In the genomic region with DNA sequence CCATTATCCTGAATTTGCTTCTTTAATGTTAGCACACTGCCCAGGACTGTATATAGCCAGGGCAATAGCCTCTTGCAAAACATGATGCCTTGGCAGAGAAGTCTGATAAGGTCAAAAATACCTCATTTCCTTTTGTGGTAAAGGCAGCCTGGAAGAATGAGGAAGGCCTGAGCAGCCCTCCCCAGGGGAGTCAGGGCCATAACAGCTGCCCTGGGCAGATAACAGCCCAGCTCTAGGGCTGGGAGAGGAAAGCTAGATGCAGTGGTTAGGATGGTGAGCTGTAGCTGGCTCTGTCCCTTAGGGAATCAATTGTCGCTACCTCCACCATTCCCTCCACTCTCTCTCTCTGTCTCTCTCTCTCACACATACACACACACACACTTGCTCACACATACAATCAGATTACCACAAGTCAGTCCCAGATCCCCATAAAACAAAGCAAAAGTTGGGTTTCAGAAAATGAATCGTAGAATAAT, we compare ENCODE assay signal across 1 cellular context.
A peak's percentile ranks its signal among the peaks of the same experiment; 100 is the strongest.
TF ChIP-seq lines count a peak whose summit lies in the region.

No MANE protein-coding gene starts in this region.

TF ChIP-seq in K562, 482 proteins besides CTCF, POLR2A, EP300 and RAD21 (continued from another document and continues in another):
- TF ChIP-seq, protein P1, sequence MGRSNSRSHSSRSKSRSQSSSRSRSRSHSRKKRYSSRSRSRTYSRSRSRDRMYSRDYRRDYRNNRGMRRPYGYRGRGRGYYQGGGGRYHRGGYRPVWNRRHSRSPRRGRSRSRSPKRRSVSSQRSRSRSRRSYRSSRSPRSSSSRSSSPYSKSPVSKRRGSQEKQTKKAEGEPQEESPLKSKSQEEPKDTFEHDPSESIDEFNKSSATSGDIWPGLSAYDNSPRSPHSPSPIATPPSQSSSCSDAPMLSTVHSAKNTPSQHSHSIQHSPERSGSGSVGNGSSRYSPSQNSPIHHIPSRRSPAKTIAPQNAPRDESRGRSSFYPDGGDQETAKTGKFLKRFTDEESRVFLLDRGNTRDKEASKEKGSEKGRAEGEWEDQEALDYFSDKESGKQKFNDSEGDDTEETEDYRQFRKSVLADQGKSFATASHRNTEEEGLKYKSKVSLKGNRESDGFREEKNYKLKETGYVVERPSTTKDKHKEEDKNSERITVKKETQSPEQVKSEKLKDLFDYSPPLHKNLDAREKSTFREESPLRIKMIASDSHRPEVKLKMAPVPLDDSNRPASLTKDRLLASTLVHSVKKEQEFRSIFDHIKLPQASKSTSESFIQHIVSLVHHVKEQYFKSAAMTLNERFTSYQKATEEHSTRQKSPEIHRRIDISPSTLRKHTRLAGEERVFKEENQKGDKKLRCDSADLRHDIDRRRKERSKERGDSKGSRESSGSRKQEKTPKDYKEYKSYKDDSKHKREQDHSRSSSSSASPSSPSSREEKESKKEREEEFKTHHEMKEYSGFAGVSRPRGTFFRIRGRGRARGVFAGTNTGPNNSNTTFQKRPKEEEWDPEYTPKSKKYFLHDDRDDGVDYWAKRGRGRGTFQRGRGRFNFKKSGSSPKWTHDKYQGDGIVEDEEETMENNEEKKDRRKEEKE (IDR thresholded peaks at IDR 0.05; ENCODE audit: borderline replicate concordance in 1 of 2, control insufficient read depth in 1 of 2, low read depth in 2 of 2, low read length in 1 of 2) = 0 out of 4 replicates have a peak, but pooled peaks of 1 of the 2 experiments have one; percentile 66
- no peak for TF ChIP-seq ZFX (CRISPR knock-in tag; IDR thresholded peaks at IDR 0.05)
- TF ChIP-seq ZNF76 (CRISPR knock-in tag; IDR thresholded peaks at IDR 0.05; ENCODE audit: borderline replicate concordance) = no peak
- peak; percentile 69 for TF ChIP-seq MTA3 (IDR thresholded peaks at IDR 0.05; ENCODE audit: borderline replicate concordance)
- TF ChIP-seq, protein P2, sequence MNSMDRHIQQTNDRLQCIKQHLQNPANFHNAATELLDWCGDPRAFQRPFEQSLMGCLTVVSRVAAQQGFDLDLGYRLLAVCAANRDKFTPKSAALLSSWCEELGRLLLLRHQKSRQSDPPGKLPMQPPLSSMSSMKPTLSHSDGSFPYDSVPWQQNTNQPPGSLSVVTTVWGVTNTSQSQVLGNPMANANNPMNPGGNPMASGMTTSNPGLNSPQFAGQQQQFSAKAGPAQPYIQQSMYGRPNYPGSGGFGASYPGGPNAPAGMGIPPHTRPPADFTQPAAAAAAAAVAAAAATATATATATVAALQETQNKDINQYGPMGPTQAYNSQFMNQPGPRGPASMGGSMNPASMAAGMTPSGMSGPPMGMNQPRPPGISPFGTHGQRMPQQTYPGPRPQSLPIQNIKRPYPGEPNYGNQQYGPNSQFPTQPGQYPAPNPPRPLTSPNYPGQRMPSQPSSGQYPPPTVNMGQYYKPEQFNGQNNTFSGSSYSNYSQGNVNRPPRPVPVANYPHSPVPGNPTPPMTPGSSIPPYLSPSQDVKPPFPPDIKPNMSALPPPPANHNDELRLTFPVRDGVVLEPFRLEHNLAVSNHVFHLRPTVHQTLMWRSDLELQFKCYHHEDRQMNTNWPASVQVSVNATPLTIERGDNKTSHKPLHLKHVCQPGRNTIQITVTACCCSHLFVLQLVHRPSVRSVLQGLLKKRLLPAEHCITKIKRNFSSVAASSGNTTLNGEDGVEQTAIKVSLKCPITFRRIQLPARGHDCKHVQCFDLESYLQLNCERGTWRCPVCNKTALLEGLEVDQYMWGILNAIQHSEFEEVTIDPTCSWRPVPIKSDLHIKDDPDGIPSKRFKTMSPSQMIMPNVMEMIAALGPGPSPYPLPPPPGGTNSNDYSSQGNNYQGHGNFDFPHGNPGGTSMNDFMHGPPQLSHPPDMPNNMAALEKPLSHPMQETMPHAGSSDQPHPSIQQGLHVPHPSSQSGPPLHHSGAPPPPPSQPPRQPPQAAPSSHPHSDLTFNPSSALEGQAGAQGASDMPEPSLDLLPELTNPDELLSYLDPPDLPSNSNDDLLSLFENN (IDR thresholded peaks at IDR 0.05; ENCODE audit: low read depth in 2 of 2, low read length in 2 of 2) = peak in 1 of 2 experiments; percentile 97; a peak in 2 of 4 replicates
- peak; percentile 69; the same call in 1 of the 2 replicates for TF ChIP-seq PHF21A (IDR thresholded peaks at IDR 0.05; ENCODE audit: borderline replicate concordance, low read depth)
- peak; percentile 97 for TF ChIP-seq TEAD4 (IDR thresholded peaks at IDR 0.05; ENCODE audit: low read length)
- TF ChIP-seq TEAD4 (CRISPR knock-in tag; IDR thresholded peaks at IDR 0.05; ENCODE audit: borderline replicate concordance) = no peak
- peak; percentile 77 to 88 for TF ChIP-seq TRIM24 (IDR thresholded peaks at IDR 0.05)
- TF ChIP-seq BRD9 (IDR thresholded peaks at IDR 0.05; ENCODE audit: low read depth, partially characterized antibody) = peak; percentile 79
- peak; percentile 50 to 95; a peak in 3 of 4 replicates for TF ChIP-seq SRF (CRISPR knock-in tag; IDR thresholded peaks at IDR 0.05)
- 0 out of 2 replicates have a peak, but pooled peaks have one; percentile 22 for TF ChIP-seq RB1 (IDR thresholded peaks at IDR 0.05; ENCODE audit: low read depth)
- TF ChIP-seq, protein P3, sequence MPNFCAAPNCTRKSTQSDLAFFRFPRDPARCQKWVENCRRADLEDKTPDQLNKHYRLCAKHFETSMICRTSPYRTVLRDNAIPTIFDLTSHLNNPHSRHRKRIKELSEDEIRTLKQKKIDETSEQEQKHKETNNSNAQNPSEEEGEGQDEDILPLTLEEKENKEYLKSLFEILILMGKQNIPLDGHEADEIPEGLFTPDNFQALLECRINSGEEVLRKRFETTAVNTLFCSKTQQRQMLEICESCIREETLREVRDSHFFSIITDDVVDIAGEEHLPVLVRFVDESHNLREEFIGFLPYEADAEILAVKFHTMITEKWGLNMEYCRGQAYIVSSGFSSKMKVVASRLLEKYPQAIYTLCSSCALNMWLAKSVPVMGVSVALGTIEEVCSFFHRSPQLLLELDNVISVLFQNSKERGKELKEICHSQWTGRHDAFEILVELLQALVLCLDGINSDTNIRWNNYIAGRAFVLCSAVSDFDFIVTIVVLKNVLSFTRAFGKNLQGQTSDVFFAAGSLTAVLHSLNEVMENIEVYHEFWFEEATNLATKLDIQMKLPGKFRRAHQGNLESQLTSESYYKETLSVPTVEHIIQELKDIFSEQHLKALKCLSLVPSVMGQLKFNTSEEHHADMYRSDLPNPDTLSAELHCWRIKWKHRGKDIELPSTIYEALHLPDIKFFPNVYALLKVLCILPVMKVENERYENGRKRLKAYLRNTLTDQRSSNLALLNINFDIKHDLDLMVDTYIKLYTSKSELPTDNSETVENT (CRISPR knock-in tag; IDR thresholded peaks at IDR 0.05) = no peak
- TF ChIP-seq ZNF224 (CRISPR knock-in tag; IDR thresholded peaks at IDR 0.05) = no peak
- TF ChIP-seq ETV5 (CRISPR knock-in tag; IDR thresholded peaks at IDR 0.05; ENCODE audit: low read depth) = peak; percentile 91
- TF ChIP-seq TFAM (CRISPR knock-in tag; conservative IDR thresholded peaks at IDR 0.05) = no peak
- TF ChIP-seq ERF (CRISPR knock-in tag; IDR thresholded peaks at IDR 0.05) = 0 out of 2 replicates have a peak, but pooled peaks have one; percentile 43
- TF ChIP-seq MAFK (IDR thresholded peaks at IDR 0.05; ENCODE audit: low read length) = peak; percentile 28; the same call in 1 of the 2 replicates
- TF ChIP-seq, protein P4, sequence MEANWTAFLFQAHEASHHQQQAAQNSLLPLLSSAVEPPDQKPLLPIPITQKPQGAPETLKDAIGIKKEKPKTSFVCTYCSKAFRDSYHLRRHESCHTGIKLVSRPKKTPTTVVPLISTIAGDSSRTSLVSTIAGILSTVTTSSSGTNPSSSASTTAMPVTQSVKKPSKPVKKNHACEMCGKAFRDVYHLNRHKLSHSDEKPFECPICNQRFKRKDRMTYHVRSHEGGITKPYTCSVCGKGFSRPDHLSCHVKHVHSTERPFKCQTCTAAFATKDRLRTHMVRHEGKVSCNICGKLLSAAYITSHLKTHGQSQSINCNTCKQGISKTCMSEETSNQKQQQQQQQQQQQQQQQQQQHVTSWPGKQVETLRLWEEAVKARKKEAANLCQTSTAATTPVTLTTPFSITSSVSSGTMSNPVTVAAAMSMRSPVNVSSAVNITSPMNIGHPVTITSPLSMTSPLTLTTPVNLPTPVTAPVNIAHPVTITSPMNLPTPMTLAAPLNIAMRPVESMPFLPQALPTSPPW (CRISPR knock-in tag; IDR thresholded peaks at IDR 0.05) = peak; percentile 89
- TF ChIP-seq, protein P5, sequence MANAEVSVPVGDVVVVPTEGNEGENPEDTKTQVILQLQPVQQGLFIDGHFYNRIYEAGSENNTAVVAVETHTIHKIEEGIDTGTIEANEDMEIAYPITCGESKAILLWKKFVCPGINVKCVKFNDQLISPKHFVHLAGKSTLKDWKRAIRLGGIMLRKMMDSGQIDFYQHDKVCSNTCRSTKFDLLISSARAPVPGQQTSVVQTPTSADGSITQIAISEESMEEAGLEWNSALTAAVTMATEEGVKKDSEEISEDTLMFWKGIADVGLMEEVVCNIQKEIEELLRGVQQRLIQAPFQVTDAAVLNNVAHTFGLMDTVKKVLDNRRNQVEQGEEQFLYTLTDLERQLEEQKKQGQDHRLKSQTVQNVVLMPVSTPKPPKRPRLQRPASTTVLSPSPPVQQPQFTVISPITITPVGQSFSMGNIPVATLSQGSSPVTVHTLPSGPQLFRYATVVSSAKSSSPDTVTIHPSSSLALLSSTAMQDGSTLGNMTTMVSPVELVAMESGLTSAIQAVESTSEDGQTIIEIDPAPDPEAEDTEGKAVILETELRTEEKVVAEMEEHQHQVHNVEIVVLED (CRISPR knock-in tag; IDR thresholded peaks at IDR 0.05) = 0 out of 2 replicates have a peak, but pooled peaks have one; percentile 23
- TF ChIP-seq, protein P6, sequence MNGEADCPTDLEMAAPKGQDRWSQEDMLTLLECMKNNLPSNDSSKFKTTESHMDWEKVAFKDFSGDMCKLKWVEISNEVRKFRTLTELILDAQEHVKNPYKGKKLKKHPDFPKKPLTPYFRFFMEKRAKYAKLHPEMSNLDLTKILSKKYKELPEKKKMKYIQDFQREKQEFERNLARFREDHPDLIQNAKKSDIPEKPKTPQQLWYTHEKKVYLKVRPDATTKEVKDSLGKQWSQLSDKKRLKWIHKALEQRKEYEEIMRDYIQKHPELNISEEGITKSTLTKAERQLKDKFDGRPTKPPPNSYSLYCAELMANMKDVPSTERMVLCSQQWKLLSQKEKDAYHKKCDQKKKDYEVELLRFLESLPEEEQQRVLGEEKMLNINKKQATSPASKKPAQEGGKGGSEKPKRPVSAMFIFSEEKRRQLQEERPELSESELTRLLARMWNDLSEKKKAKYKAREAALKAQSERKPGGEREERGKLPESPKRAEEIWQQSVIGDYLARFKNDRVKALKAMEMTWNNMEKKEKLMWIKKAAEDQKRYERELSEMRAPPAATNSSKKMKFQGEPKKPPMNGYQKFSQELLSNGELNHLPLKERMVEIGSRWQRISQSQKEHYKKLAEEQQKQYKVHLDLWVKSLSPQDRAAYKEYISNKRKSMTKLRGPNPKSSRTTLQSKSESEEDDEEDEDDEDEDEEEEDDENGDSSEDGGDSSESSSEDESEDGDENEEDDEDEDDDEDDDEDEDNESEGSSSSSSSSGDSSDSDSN (IDR thresholded peaks at IDR 0.05; ENCODE audit: borderline replicate concordance in 1 of 2, low read depth in 2 of 2, low read length in 2 of 2) = 0 out of 4 replicates have a peak, but pooled peaks of 1 of the 2 experiments have one; percentile 38
- TF ChIP-seq, protein P7, sequence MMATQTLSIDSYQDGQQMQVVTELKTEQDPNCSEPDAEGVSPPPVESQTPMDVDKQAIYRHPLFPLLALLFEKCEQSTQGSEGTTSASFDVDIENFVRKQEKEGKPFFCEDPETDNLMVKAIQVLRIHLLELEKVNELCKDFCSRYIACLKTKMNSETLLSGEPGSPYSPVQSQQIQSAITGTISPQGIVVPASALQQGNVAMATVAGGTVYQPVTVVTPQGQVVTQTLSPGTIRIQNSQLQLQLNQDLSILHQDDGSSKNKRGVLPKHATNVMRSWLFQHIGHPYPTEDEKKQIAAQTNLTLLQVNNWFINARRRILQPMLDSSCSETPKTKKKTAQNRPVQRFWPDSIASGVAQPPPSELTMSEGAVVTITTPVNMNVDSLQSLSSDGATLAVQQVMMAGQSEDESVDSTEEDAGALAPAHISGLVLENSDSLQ (IDR thresholded peaks at IDR 0.05) = peak; percentile 20; the same call in 1 of the 2 replicates
- TF ChIP-seq, protein P8, sequence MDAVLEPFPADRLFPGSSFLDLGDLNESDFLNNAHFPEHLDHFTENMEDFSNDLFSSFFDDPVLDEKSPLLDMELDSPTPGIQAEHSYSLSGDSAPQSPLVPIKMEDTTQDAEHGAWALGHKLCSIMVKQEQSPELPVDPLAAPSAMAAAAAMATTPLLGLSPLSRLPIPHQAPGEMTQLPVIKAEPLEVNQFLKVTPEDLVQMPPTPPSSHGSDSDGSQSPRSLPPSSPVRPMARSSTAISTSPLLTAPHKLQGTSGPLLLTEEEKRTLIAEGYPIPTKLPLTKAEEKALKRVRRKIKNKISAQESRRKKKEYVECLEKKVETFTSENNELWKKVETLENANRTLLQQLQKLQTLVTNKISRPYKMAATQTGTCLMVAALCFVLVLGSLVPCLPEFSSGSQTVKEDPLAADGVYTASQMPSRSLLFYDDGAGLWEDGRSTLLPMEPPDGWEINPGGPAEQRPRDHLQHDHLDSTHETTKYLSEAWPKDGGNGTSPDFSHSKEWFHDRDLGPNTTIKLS (IDR thresholded peaks at IDR 0.05; ENCODE audit: borderline replicate concordance, low read depth) = 0 out of 2 replicates have a peak, but pooled peaks have one; percentile 27
- no peak for TF ChIP-seq ZNF707 (CRISPR knock-in tag; conservative IDR thresholded peaks at IDR 0.05)
- peak; percentile 62 for TF ChIP-seq MEIS2 (IDR thresholded peaks at IDR 0.05; ENCODE audit: partially characterized antibody)
- TF ChIP-seq, protein P9, sequence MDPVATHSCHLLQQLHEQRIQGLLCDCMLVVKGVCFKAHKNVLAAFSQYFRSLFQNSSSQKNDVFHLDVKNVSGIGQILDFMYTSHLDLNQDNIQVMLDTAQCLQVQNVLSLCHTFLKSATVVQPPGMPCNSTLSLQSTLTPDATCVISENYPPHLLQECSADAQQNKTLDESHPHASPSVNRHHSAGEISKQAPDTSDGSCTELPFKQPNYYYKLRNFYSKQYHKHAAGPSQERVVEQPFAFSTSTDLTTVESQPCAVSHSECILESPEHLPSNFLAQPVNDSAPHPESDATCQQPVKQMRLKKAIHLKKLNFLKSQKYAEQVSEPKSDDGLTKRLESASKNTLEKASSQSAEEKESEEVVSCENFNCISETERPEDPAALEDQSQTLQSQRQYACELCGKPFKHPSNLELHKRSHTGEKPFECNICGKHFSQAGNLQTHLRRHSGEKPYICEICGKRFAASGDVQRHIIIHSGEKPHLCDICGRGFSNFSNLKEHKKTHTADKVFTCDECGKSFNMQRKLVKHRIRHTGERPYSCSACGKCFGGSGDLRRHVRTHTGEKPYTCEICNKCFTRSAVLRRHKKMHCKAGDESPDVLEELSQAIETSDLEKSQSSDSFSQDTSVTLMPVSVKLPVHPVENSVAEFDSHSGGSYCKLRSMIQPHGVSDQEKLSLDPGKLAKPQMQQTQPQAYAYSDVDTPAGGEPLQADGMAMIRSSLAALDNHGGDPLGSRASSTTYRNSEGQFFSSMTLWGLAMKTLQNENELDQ (CRISPR knock-in tag; IDR thresholded peaks at IDR 0.05; ENCODE audit: borderline replicate concordance) = no peak
- TF ChIP-seq FOSL1 (tag; conservative IDR thresholded peaks at IDR 0.05) = peak; percentile 80
- peak; percentile 62; the same call in 1 of the 2 replicates for TF ChIP-seq PHB2 (IDR thresholded peaks at IDR 0.05; ENCODE audit: low read depth)
- TF ChIP-seq ZNF212 (CRISPR knock-in tag; IDR thresholded peaks at IDR 0.05) = 0 out of 2 replicates have a peak, but pooled peaks have one; percentile 7
- TF ChIP-seq ZNF175 (CRISPR knock-in tag; IDR thresholded peaks at IDR 0.05; ENCODE audit: low read depth) = peak; percentile 57; the same call in 1 of the 2 replicates
